8 cellular contexts compared by ENCODE assay signal in genomic region chr22:37518509-37519267, GRCh38. TPM values are rescaled to one million over a fixed set of nuclear protein-coding genes. Genes with fewer than 3 reads are reported as not detected.
A peak's percentile ranks its signal among the peaks of the same experiment; 100 is the strongest.
DNase-seq lines count a peak whose midpoint lies in the region; ATAC-seq and TF ChIP-seq lines count a peak whose summit lies in the region.

No MANE protein-coding gene starts in this region.

- H3K9me3 ChIP-seq in aorta (ENCODE audit: control insufficient read depth, low read length): no peaks in the 10 kb centered on the region

- H3K9me3 Mint-ChIP-seq in mesothelial cell of epicardium: peaks cover 3% of the 10 kb centered on the region

- WGBS in aorta, 2 donors: 23 to 24% methylated on average over 55 to 63 of the region's 63 CpGs

- H3K27me3 ChIP-seq in aorta (ENCODE audit: control insufficient read depth in 1 of 2, insufficient read depth in 2 of 2, low read length in 1 of 2): no peaks in the 10 kb centered on the region

- H3K27me3 Mint-ChIP-seq in mesothelial cell of epicardium (ENCODE audit: low read depth): peaks cover 8% of the 10 kb centered on the region

- peaks cover 8% of the 10 kb centered on the region for H3K4me1 Mint-ChIP-seq in mesothelial cell of epicardium

- peak overlapping the region in 1 of 2 donors; percentile 52 for H3K27ac ChIP-seq in coronary artery
- H3K27ac ChIP-seq in aorta (ENCODE audit: low read depth in 1 of 2, low read length in 2 of 2): no peak overlapping the region

- DNase-seq in Right ventricle myocardium superior (peak; percentile 36), cardiac septum (ENCODE audit: low spot score) (no peak), coronary artery (ENCODE audit: low spot score) (no peak), mesothelial cell of epicardium (ENCODE audit: low spot score in 2 of 2, unreplicated experiment in 2 of 2) (no peak), aorta (no peak), erythroblast (lab: John Stamatoyannopoulos, UW) (no peak), KG1 (lab: John Stamatoyannopoulos, UW) (no peak)
- no peak for DNase-seq in stimulated activated CD4-positive, alpha-beta T cell treated with anti-CD3 and anti-CD28 coated beads, Interleukin-4, amount 100 ng/mL, for 1 hour

- no peaks in the 10 kb centered on the region for H3K4me1 ChIP-seq in aorta (ENCODE audit: control insufficient read depth in 1 of 2, insufficient read depth in 2 of 2, low read length in 2 of 2)

- peak overlapping the region; percentile 75 for H3K4me3 Mint-ChIP-seq in mesothelial cell of epicardium

- H3K36me3 Mint-ChIP-seq in mesothelial cell of epicardium: peaks cover 7% of the 10 kb centered on the region

- peak; percentile 26 for ATAC-seq in Right ventricle myocardium superior (ENCODE audit: poor library complexity)
- peak; percentile 60 for ATAC-seq in aorta (ENCODE audit: low FRiP score)

- intact Hi-C loops in Right ventricle myocardium superior (cut with DNase I): no loop called here
- intact Hi-C loops in cardiac septum (cut with DNase I): no loop called here
- intact Hi-C loops in aorta (cut with DNase I): no loop called here

- TF ChIP-seq CTCF in coronary artery (IDR thresholded peaks at IDR 0.05): no peak
- no peak for TF ChIP-seq CTCF in mesothelial cell of epicardium (IDR thresholded peaks at IDR 0.05; ENCODE audit: unreplicated experiment)

- TF ChIP-seq POLR2A in erythroblast (IDR thresholded peaks at IDR 0.05; ENCODE audit: low read length): no peak

- peak overlapping the region; percentile 80 for H3K27ac Mint-ChIP-seq in mesothelial cell of epicardium

- peak overlapping the region; percentile 76 for H3K4me3 ChIP-seq in coronary artery
- peak overlapping the region; percentile 58 to 72 for H3K4me3 ChIP-seq in aorta (ENCODE audit: low read length in 2 of 2)

- no peaks in the 10 kb centered on the region for H3K36me3 ChIP-seq in aorta (ENCODE audit: control insufficient read depth in 1 of 2, insufficient read depth in 2 of 2, low read length in 1 of 2)

RNA-seq across cellular contexts. Expression of gene CARD10, which starts 0.5 kb away (rescaled TPM):
- 8.3 TPM for total RNA-seq in Right ventricle myocardium superior
- 6.0 TPM for total RNA-seq in cardiac septum
- 12.2 to 13.6 TPM (median 13.1 TPM) in 3 replicates for total RNA-seq in mesothelial cell of epicardium
- 10 to 100 TPM; 10.1 to 24.9 TPM for total RNA-seq in aorta
- 1 to 10 TPM; 2.2 to 8.8 TPM for polyA plus RNA-seq in aorta

RNA-seq across cellular contexts. Expression of gene MFNG, which starts 32.5 kb away (rescaled TPM):
- total RNA-seq in Right ventricle myocardium superior: 12.7 TPM
- 5.3 TPM for total RNA-seq in cardiac septum
- total RNA-seq in mesothelial cell of epicardium: 0.83 to 0.97 TPM (median 0.91 TPM) in 3 replicates
- 10 to 100 TPM; 22.8 to 35.4 TPM for total RNA-seq in aorta
- polyA plus RNA-seq in aorta: 10 to 100 TPM in 1 of 2 donors, 1 to 10 TPM in 1; 6.7 to 12.0 TPM

RNA-seq across cellular contexts. Expression of gene CDC42EP1, which starts 41.6 kb away (rescaled TPM):
- 15.4 TPM for total RNA-seq in Right ventricle myocardium superior
- 18.8 TPM for total RNA-seq in cardiac septum
- total RNA-seq in mesothelial cell of epicardium: 38.5 to 39.1 TPM (median 38.8 TPM) in 3 replicates
- total RNA-seq in aorta: 10 to 100 TPM; 69.1 to 76.3 TPM
- polyA plus RNA-seq in aorta: 10 to 100 TPM; 26.0 to 44.6 TPM
